In the genomic region with DNA sequence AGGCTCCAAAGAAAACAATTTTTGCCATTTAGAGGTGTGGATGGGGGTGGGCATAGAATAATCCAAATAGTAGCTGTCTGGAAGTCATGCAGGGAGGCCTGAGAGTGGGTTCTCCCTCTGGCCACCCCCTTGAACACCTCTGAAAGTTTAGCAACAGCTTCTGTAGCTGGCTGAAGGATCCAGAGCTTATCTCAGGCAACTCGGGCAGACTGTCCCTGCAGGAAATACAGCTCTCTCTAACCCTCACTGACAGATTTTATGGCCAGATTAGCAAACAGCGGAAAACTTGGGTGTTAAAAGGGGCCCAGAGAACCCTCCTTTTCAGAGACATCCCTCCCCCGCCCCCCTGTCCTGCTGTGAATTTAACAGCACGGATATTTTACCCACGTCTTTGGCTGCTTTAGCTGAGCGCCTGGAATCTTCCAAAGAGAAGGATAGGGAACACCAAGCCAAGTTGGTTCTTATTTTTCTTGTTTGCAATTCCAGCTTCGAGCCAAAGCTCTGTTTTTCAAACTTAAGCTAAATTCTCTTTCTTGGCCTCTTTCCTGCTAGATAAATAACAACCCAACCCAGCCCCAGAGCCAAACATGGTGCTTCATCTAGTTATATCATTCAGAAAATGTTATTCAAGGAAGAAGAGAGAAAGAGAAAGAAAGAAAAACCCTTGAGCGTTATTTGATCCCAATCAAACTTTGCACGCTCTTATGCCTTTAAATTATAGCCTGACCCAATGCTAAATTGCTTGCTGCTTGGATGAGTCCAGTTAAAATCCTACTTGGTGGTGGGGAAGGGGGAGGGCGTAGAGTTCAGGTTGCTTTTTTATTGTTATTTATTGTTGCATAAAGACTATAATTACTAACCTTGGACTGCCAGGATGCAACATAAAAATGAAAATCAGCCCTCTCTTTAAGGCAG, we compare ENCODE assay signal across 1 cellular context.
TF ChIP-seq lines count a peak whose summit lies in the region.

No MANE protein-coding gene starts in this region.

TF ChIP-seq in K562, 482 proteins besides CTCF, POLR2A, EP300 and RAD21 (continued from another document and continues in another):
- TF ChIP-seq ILK (tag; IDR thresholded peaks at IDR 0.05; ENCODE audit: borderline replicate concordance, low read depth) (no peak), ZNF184 (CRISPR knock-in tag; IDR thresholded peaks at IDR 0.05) (no peak), TAL1 (IDR thresholded peaks at IDR 0.05) (peak; percentile 77), CREBBP (IDR thresholded peaks at IDR 0.05; ENCODE audit: low read depth, low read length) (no peak), GTF2E2 (tag; IDR thresholded peaks at IDR 0.05) (0 out of 2 replicates have a peak, but pooled peaks have one; percentile 51), HNRNPK (IDR thresholded peaks at IDR 0.05; ENCODE audit: low read depth, low read length, poor library complexity, severe bottlenecking) (no peak), ZNF57 (CRISPR knock-in tag; IDR thresholded peaks at IDR 0.05) (no peak), ZNF766 (CRISPR knock-in tag; conservative IDR thresholded peaks at IDR 0.05) (no peak), ZKSCAN8 (CRISPR knock-in tag; IDR thresholded peaks at IDR 0.05) (0 out of 2 replicates have a peak, but pooled peaks have one; percentile 8), HEY1 (CRISPR knock-in tag; IDR thresholded peaks at IDR 0.05; ENCODE audit: borderline replicate concordance) (peak; percentile 35; the same call in 1 of the 2 replicates), SRF (CRISPR knock-in tag; IDR thresholded peaks at IDR 0.05) (no peak), CTBP1 (IDR thresholded peaks at IDR 0.05; ENCODE audit: borderline replicate concordance) (no peak), NR3C1 (CRISPR knock-in tag; IDR thresholded peaks at IDR 0.05) (no peak), RBFOX2 (IDR thresholded peaks at IDR 0.05; ENCODE audit: low read depth, low read length) (peak; percentile 53; the same call in 1 of the 2 replicates), ZNF717 (CRISPR knock-in tag; IDR thresholded peaks at IDR 0.05) (no peak), FUS (optimal IDR thresholded peaks at IDR 0.05; ENCODE audit: low read depth, low read length) (no peak), TBP (optimal IDR thresholded peaks at IDR 0.05; ENCODE audit: low read depth, low read length) (peak; percentile 72), ZNF584 (CRISPR knock-in tag; IDR thresholded peaks at IDR 0.05; ENCODE audit: low read depth) (no peak), ATF1 (CRISPR knock-in tag; IDR thresholded peaks at IDR 0.05) (no peak), ATF1 (tag; IDR thresholded peaks at IDR 0.05) (no peak), ZNF253 (CRISPR knock-in tag; conservative IDR thresholded peaks at IDR 0.05) (no peak), ASH1L (IDR thresholded peaks at IDR 0.05; ENCODE audit: borderline replicate concordance, low read depth, partially characterized antibody) (no peak), TAF15 (IDR thresholded peaks at IDR 0.05; ENCODE audit: low read depth, low read length) (no peak), SMAD3 (CRISPR knock-in tag; conservative IDR thresholded peaks at IDR 0.05) (no peak), NR2C2 (CRISPR knock-in tag; IDR thresholded peaks at IDR 0.05) (no peak), NR2C2 (tag; IDR thresholded peaks at IDR 0.05) (no peak), STAG1 (CRISPR knock-in tag; IDR thresholded peaks at IDR 0.05; ENCODE audit: borderline replicate concordance) (no peak), DIDO1 (tag; IDR thresholded peaks at IDR 0.05; ENCODE audit: low read depth) (no peak), RUNX1 (IDR thresholded peaks at IDR 0.05; ENCODE audit: low read depth) (no peak), CSDE1 (IDR thresholded peaks at IDR 0.05) (no peak), KDM1A (IDR thresholded peaks at IDR 0.05) (peak; percentile 68 to 82), U2AF2 (optimal IDR thresholded peaks at IDR 0.05; ENCODE audit: low read depth, low read length) (no peak), KAT8 (IDR thresholded peaks at IDR 0.05; ENCODE audit: low read depth) (no peak), FOSL1 (tag; conservative IDR thresholded peaks at IDR 0.05) (0 out of 2 replicates have a peak, but pooled peaks have one; percentile 22), TEAD1 (CRISPR knock-in tag; IDR thresholded peaks at IDR 0.05) (peak in 1 of 2 experiments; percentile 25; a peak in 1 of 4 replicates), ZNF77 (CRISPR knock-in tag; IDR thresholded peaks at IDR 0.05) (no peak), HOXB6 (CRISPR knock-in tag; IDR thresholded peaks at IDR 0.05; ENCODE audit: borderline replicate concordance) (no peak), NELFE (IDR thresholded peaks at IDR 0.05; ENCODE audit: insufficient read depth, insufficient read length) (no peak), RFX5 (IDR thresholded peaks at IDR 0.05; ENCODE audit: low read depth, low read length) (no peak), DMBX1 (CRISPR knock-in tag; IDR thresholded peaks at IDR 0.05; ENCODE audit: borderline replicate concordance) (peak; percentile 83), MAFK (IDR thresholded peaks at IDR 0.05; ENCODE audit: low read length) (no peak; the same call in 1 of the 2 replicates), NUFIP1 (IDR thresholded peaks at IDR 0.05; ENCODE audit: partially characterized antibody) (no peak), HLTF (IDR thresholded peaks at IDR 0.05) (no peak), SMAD1 (IDR thresholded peaks at IDR 0.05; ENCODE audit: low read depth, low read length, partially characterized antibody) (no peak), POLR2H (tag; IDR thresholded peaks at IDR 0.05; ENCODE audit: low read depth) (peak; percentile 31; the same call in 1 of the 2 replicates), CCAR2 (IDR thresholded peaks at IDR 0.05; ENCODE audit: low read depth, low read length) (no peak), ETV1 (tag; conservative IDR thresholded peaks at IDR 0.05; ENCODE audit: low read depth) (peak; percentile 89), ZBTB1 (CRISPR knock-in tag; IDR thresholded peaks at IDR 0.05; ENCODE audit: borderline replicate concordance, low read depth) (no peak), XRCC5 (IDR thresholded peaks at IDR 0.05; ENCODE audit: low read depth, low read length) (no peak), NCOR1 (IDR thresholded peaks at IDR 0.05) (peak; percentile 87), ZNF764 (CRISPR knock-in tag; IDR thresholded peaks at IDR 0.05; ENCODE audit: low read depth) (no peak), SP1 (CRISPR knock-in tag; IDR thresholded peaks at IDR 0.05) (no peak), TCF3 (CRISPR knock-in tag; IDR thresholded peaks at IDR 0.05) (peak; percentile 82), NFE2L1 (tag; IDR thresholded peaks at IDR 0.05; ENCODE audit: borderline replicate concordance, low read depth) (no peak), ZFPM2 (CRISPR knock-in tag; IDR thresholded peaks at IDR 0.05) (no peak), ZNF121 (CRISPR knock-in tag; conservative IDR thresholded peaks at IDR 0.05) (no peak), SIRT6 (IDR thresholded peaks at IDR 0.05; ENCODE audit: low read depth, low read length) (no peak)
- TF ChIP-seq, protein P1, sequence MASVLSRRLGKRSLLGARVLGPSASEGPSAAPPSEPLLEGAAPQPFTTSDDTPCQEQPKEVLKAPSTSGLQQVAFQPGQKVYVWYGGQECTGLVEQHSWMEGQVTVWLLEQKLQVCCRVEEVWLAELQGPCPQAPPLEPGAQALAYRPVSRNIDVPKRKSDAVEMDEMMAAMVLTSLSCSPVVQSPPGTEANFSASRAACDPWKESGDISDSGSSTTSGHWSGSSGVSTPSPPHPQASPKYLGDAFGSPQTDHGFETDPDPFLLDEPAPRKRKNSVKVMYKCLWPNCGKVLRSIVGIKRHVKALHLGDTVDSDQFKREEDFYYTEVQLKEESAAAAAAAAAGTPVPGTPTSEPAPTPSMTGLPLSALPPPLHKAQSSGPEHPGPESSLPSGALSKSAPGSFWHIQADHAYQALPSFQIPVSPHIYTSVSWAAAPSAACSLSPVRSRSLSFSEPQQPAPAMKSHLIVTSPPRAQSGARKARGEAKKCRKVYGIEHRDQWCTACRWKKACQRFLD (CRISPR knock-in tag; IDR thresholded peaks at IDR 0.05), result no peak; the same call in 1 of the 2 replicates
- TF ChIP-seq, protein P2, sequence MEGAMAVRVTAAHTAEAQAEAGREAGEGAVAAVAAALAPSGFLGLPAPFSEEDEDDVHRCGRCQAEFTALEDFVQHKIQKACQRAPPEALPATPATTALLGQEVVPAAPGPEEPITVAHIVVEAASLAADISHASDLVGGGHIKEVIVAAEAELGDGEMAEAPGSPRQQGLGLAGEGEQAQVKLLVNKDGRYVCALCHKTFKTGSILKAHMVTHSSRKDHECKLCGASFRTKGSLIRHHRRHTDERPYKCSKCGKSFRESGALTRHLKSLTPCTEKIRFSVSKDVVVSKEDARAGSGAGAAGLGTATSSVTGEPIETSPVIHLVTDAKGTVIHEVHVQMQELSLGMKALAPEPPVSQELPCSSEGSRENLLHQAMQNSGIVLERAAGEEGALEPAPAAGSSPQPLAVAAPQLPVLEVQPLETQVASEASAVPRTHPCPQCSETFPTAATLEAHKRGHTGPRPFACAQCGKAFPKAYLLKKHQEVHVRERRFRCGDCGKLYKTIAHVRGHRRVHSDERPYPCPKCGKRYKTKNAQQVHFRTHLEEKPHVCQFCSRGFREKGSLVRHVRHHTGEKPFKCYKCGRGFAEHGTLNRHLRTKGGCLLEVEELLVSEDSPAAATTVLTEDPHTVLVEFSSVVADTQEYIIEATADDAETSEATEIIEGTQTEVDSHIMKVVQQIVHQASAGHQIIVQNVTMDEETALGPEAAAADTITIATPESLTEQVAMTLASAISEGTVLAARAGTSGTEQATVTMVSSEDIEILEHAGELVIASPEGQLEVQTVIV (CRISPR knock-in tag; IDR thresholded peaks at IDR 0.05; ENCODE audit: borderline replicate concordance), result no peak
- TF ChIP-seq, protein P3, sequence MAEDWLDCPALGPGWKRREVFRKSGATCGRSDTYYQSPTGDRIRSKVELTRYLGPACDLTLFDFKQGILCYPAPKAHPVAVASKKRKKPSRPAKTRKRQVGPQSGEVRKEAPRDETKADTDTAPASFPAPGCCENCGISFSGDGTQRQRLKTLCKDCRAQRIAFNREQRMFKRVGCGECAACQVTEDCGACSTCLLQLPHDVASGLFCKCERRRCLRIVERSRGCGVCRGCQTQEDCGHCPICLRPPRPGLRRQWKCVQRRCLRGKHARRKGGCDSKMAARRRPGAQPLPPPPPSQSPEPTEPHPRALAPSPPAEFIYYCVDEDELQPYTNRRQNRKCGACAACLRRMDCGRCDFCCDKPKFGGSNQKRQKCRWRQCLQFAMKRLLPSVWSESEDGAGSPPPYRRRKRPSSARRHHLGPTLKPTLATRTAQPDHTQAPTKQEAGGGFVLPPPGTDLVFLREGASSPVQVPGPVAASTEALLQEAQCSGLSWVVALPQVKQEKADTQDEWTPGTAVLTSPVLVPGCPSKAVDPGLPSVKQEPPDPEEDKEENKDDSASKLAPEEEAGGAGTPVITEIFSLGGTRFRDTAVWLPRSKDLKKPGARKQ (CRISPR knock-in tag; IDR thresholded peaks at IDR 0.05), result no peak
- TF ChIP-seq, protein P4, sequence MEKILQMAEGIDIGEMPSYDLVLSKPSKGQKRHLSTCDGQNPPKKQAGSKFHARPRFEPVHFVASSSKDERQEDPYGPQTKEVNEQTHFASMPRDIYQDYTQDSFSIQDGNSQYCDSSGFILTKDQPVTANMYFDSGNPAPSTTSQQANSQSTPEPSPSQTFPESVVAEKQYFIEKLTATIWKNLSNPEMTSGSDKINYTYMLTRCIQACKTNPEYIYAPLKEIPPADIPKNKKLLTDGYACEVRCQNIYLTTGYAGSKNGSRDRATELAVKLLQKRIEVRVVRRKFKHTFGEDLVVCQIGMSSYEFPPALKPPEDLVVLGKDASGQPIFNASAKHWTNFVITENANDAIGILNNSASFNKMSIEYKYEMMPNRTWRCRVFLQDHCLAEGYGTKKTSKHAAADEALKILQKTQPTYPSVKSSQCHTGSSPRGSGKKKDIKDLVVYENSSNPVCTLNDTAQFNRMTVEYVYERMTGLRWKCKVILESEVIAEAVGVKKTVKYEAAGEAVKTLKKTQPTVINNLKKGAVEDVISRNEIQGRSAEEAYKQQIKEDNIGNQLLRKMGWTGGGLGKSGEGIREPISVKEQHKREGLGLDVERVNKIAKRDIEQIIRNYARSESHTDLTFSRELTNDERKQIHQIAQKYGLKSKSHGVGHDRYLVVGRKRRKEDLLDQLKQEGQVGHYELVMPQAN (IDR thresholded peaks at IDR 0.05; ENCODE audit: borderline replicate concordance), result no peak
- TF ChIP-seq, protein P5, sequence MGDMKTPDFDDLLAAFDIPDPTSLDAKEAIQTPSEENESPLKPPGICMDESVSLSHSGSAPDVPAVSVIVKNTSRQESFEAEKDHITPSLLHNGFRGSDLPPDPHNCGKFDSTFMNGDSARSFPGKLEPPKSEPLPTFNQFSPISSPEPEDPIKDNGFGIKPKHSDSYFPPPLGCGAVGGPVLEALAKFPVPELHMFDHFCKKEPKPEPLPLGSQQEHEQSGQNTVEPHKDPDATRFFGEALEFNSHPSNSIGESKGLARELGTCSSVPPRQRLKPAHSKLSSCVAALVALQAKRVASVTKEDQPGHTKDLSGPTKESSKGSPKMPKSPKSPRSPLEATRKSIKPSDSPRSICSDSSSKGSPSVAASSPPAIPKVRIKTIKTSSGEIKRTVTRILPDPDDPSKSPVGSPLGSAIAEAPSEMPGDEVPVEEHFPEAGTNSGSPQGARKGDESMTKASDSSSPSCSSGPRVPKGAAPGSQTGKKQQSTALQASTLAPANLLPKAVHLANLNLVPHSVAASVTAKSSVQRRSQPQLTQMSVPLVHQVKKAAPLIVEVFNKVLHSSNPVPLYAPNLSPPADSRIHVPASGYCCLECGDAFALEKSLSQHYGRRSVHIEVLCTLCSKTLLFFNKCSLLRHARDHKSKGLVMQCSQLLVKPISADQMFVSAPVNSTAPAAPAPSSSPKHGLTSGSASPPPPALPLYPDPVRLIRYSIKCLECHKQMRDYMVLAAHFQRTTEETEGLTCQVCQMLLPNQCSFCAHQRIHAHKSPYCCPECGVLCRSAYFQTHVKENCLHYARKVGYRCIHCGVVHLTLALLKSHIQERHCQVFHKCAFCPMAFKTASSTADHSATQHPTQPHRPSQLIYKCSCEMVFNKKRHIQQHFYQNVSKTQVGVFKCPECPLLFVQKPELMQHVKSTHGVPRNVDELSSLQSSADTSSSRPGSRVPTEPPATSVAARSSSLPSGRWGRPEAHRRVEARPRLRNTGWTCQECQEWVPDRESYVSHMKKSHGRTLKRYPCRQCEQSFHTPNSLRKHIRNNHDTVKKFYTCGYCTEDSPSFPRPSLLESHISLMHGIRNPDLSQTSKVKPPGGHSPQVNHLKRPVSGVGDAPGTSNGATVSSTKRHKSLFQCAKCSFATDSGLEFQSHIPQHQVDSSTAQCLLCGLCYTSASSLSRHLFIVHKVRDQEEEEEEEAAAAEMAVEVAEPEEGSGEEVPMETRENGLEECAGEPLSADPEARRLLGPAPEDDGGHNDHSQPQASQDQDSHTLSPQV (IDR thresholded peaks at IDR 0.05), result peak; percentile 69; the same call in 1 of the 2 replicates
- TF ChIP-seq, protein P6, sequence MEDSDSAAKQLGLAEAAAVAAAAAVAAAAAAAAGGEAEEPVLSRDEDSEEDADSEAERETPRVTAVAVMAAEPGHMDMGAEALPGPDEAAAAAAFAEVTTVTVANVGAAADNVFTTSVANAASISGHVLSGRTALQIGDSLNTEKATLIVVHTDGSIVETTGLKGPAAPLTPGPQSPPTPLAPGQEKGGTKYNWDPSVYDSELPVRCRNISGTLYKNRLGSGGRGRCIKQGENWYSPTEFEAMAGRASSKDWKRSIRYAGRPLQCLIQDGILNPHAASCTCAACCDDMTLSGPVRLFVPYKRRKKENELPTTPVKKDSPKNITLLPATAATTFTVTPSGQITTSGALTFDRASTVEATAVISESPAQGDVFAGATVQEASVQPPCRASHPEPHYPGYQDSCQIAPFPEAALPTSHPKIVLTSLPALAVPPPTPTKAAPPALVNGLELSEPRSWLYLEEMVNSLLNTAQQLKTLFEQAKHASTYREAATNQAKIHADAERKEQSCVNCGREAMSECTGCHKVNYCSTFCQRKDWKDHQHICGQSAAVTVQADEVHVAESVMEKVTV (CRISPR knock-in tag; IDR thresholded peaks at IDR 0.05), result peak; percentile 12; the same call in 1 of the 2 replicates
